11 cellular contexts compared by ENCODE assay signal in the genomic region with DNA sequence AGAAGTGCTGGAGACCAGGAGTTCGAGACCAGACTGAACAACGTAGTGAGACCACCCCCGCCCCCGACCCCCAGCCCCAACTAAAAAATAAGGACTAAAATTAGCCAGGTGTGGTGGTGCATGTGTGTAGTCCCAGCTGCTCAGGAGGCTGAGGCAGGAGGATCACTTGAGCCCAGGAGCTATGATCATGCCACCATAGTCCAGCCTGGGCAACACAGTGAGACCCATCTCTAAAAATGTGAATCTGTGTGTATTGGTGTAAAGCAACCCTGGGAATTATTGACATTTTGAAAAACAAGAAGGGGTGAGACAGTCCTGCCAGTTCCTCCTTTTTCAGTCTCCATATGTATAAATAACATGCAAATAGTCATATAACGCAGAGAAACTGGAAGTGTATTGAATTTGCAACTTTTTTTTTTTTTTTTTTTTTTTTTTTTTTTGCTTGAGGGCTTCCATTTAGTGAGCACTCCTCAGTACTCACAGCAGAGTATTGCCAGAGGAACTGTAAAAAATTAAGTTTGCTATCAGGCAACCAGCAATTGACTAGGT. TPM values are rescaled to one million over a fixed set of nuclear protein-coding genes. Genes with fewer than 3 reads are reported as not detected.
DNase-seq lines count a peak whose midpoint lies in the region; ATAC-seq and TF ChIP-seq lines count a peak whose summit lies in the region.
"Had no signal": no experiment of that assay in that cellular context is flagged by ENCODE, and none has a peak within 500 bp of the region (broad histone marks: within the 10 kb centered on the region; RNA-seq: fewer than 3 reads in every experiment).

No MANE protein-coding gene starts in this region.

- H3K27ac ChIP-seq in Panc1 (ENCODE audit: low read length) (peak overlapping the region; percentile 100), gastroesophageal sphincter (peak overlapping the region; percentile 98 to 100 (median 98)), sigmoid colon (peak overlapping the region; percentile 94 to 99 (median 98))

- no peak for TF ChIP-seq CTCF in Panc1 (IDR thresholded peaks at IDR 0.05)
- no peak for TF ChIP-seq CTCF in gastroesophageal sphincter (IDR thresholded peaks at IDR 0.05)
- no peak for TF ChIP-seq CTCF in sigmoid colon (IDR thresholded peaks at IDR 0.05)

- H3K9me3 ChIP-seq in Panc1 (ENCODE audit: control insufficient read depth, insufficient read depth, low read depth, low read length) (no peaks in the 10 kb centered on the region; the same call in 1 of the 2 replicates), gastroesophageal sphincter (no peaks in the 10 kb centered on the region), sigmoid colon (no peaks in the 10 kb centered on the region)
- H3K9me3 ChIP-seq: MG63 had no signal

- TF ChIP-seq POLR2A in gastroesophageal sphincter (IDR thresholded peaks at IDR 0.05) (no peak), sigmoid colon (IDR thresholded peaks at IDR 0.05) (no peak)

- intact Hi-C loops in Panc1 (cut with micrococcal nuclease; ENCODE audit: unreplicated experiment) = loop anchor here (5.0 kb wide), 1 partner anchor 46 kb away; no protein-coding TSS in a partner anchor
- intact Hi-C loops in sigmoid colon (cut with DNase I) = no loop called here

- ATAC-seq in GM18870 (IDR thresholded peaks at IDR 0.05; ENCODE audit: unreplicated experiment) (peak; percentile 29), Panc1 (no peak), gastroesophageal sphincter (no peak), GM19463 (IDR thresholded peaks at IDR 0.05; ENCODE audit: unreplicated experiment) (no peak), HG03280 (IDR thresholded peaks at IDR 0.05; ENCODE audit: unreplicated experiment) (no peak)

- POLR2A ChIA-PET in Panc1 (lab: Charles Lee) = no interaction called here

- no TSS peak for BruUV-seq in Panc1 (replicated peaks; lab: Mats Ljungman, UMichigan)

- H3K27me3 ChIP-seq in Panc1 (ENCODE audit: control insufficient read depth, insufficient read depth, low read length) = no peaks in the 10 kb centered on the region
- H3K27me3 ChIP-seq in gastroesophageal sphincter = no peaks in the 10 kb centered on the region
- no peaks in the 10 kb centered on the region for H3K27me3 ChIP-seq in sigmoid colon
- H3K27me3 ChIP-seq: MG63 had no signal

- H3K36me3 ChIP-seq in Panc1 (ENCODE audit: control insufficient read depth, insufficient read depth, low read length) (peaks cover 4% of the 10 kb centered on the region; the same call in 1 of the 2 replicates), gastroesophageal sphincter (no peaks in the 10 kb centered on the region), sigmoid colon (no peaks in the 10 kb centered on the region)

- H3K4me1 ChIP-seq in Panc1 (ENCODE audit: control insufficient read depth, insufficient read depth, low read length) (peaks cover 34% of the 10 kb centered on the region), gastroesophageal sphincter (peaks cover 0 to 53% (median 7%) of the 10 kb centered on the region in 3 donors), sigmoid colon (peaks cover 0 to 57% (median 40%) of the 10 kb centered on the region in 4 donors)

- no peak for TF ChIP-seq EP300 in gastroesophageal sphincter (IDR thresholded peaks at IDR 0.05)
- no peak for TF ChIP-seq EP300 in sigmoid colon (IDR thresholded peaks at IDR 0.05)

- H3K4me3 ChIP-seq in Panc1 (ENCODE audit: low read depth in 2 of 2, low read length in 2 of 2) (no peak overlapping the region), gastroesophageal sphincter (no peak overlapping the region), sigmoid colon (peak overlapping the region in 1 of 4 donors; percentile 27)

- in situ Hi-C loops in Panc1 (cut with HindIII; ENCODE audit: low pct_unique_long_range_greater_than_20kb, low sequenced_read_pairs) = no loop called here

- CTCF ChIA-PET in Panc1 (lab: Charles Lee) = interaction anchor here (0.5 to 0.8 kb wide), 2 partner anchors 16 to 49 kb away, joined by 3 to 4 read pairs; no protein-coding TSS in a partner anchor

- WGBS in gastroesophageal sphincter (ENCODE audit: low coverage in 1 of 2), 2 donors = 74 to 91% methylated on average over 5 of the region's 5 CpGs
- WGBS in sigmoid colon, 2 donors = 87 to 93% methylated on average over 5 of the region's 5 CpGs

- DNase-seq in Panc1 (ENCODE audit: low read depth, low spot score) (no peak), sigmoid colon (no peak), GM19238 (ENCODE audit: insufficient read length, low spot score) (no peak), middle frontal gyrus (ENCODE audit: extremely low spot score, low spot score) (no peak)
- DNase-seq: activated CD8-positive, alpha-beta memory T cell treated with anti-CD3 and anti-CD28 coated beads for 24 hours; MG63; stimulated activated CD4-positive, alpha-beta T cell treated with anti-CD3 and anti-CD28 coated beads, Interleukin-1b, Interleukin-23, amount 100 ng/mL, for 48 hours had no signal

RNA-seq across cellular contexts. Expression of a gene that starts 3.4 kb away (rescaled TPM):
- total RNA-seq in Panc1 (2021; ENCODE audit: unreplicated experiment) (803 TPM), gastroesophageal sphincter (1,000 to 10,000 TPM in 3 of 4 donors, 100 to 1,000 TPM in 1; 998 to 2,832 (median 1,462) TPM), sigmoid colon (1,000 to 10,000 TPM in 1 of 4 donors, 100 to 1,000 TPM in 3; 588 to 1,360 (median 919) TPM)
- 484 TPM for polyA plus RNA-seq in Panc1 (2012; ENCODE audit: insufficient read length)
- polyA plus RNA-seq in sigmoid colon = 100 to 1,000 TPM in 1 of 3 donors, 10 to 100 TPM in 2; 43.8 to 151 (median 50.9) TPM
